Comparison of ENCODE assay signal across 1 cellular context in genomic region chr11:506238-506949, GRCh38.
A peak's percentile ranks its signal among the peaks of the same experiment; 100 is the strongest.
TF ChIP-seq lines count a peak whose summit lies in the region.

No MANE protein-coding gene starts in this region.

TF ChIP-seq in HepG2, 621 proteins besides CTCF, POLR2A, EP300 and RAD21 (continued from another document and continues in another):
- TF ChIP-seq USF2 (IDR thresholded peaks at IDR 0.05; ENCODE audit: low read depth, low read length) (peak; percentile 85), USF2 (CRISPR knock-in tag; IDR thresholded peaks at IDR 0.05; ENCODE audit: borderline replicate concordance) (peak; percentile 79), AHDC1 (CRISPR knock-in tag; IDR thresholded peaks at IDR 0.05; ENCODE audit: borderline replicate concordance) (no peak; the same call in 1 of the 2 replicates), ZSCAN29 (CRISPR knock-in tag; conservative IDR thresholded peaks at IDR 0.05) (0 out of 2 replicates have a peak, but pooled peaks have one; percentile 32), ZNF83 (CRISPR knock-in tag; IDR thresholded peaks at IDR 0.05; ENCODE audit: borderline replicate concordance) (no peak), ZNF281 (CRISPR knock-in tag; IDR thresholded peaks at IDR 0.05; ENCODE audit: borderline replicate concordance) (no peak), MYNN (CRISPR knock-in tag; IDR thresholded peaks at IDR 0.05; ENCODE audit: low read depth) (0 out of 2 replicates have a peak, but pooled peaks have one; percentile 33), ZBTB7A (CRISPR knock-in tag; IDR thresholded peaks at IDR 0.05) (no peak), ZNF101 (CRISPR knock-in tag; IDR thresholded peaks at IDR 0.05; ENCODE audit: borderline replicate concordance, low read depth) (no peak), PATZ1 (CRISPR knock-in tag; IDR thresholded peaks at IDR 0.05) (peak; percentile 39), ZNF646 (CRISPR knock-in tag; IDR thresholded peaks at IDR 0.05) (no peak), GFI1 (CRISPR knock-in tag; IDR thresholded peaks at IDR 0.05; ENCODE audit: borderline replicate concordance) (no peak; the same call in 1 of the 2 replicates), SMAD9 (CRISPR knock-in tag; IDR thresholded peaks at IDR 0.05) (peak; percentile 89; the same call in 1 of the 2 replicates), ZNF574 (CRISPR knock-in tag; IDR thresholded peaks at IDR 0.05) (peak; percentile 66), ZNF512 (CRISPR knock-in tag; IDR thresholded peaks at IDR 0.05) (no peak), TRAFD1 (CRISPR knock-in tag; IDR thresholded peaks at IDR 0.05; ENCODE audit: borderline replicate concordance) (no peak), PHF5A (CRISPR knock-in tag; IDR thresholded peaks at IDR 0.05; ENCODE audit: low read depth, unreplicated experiment) (no peak), ZNF619 (CRISPR knock-in tag; IDR thresholded peaks at IDR 0.05) (no peak), MXD3 (CRISPR knock-in tag; IDR thresholded peaks at IDR 0.05) (peak; percentile 60), MTA3 (CRISPR knock-in tag; IDR thresholded peaks at IDR 0.05) (no peak), ZNF841 (CRISPR knock-in tag; IDR thresholded peaks at IDR 0.05; ENCODE audit: borderline replicate concordance) (no peak), ZIK1 (CRISPR knock-in tag; IDR thresholded peaks at IDR 0.05; ENCODE audit: borderline replicate concordance, low read depth) (peak; percentile 75)
